In the genomic region with DNA sequence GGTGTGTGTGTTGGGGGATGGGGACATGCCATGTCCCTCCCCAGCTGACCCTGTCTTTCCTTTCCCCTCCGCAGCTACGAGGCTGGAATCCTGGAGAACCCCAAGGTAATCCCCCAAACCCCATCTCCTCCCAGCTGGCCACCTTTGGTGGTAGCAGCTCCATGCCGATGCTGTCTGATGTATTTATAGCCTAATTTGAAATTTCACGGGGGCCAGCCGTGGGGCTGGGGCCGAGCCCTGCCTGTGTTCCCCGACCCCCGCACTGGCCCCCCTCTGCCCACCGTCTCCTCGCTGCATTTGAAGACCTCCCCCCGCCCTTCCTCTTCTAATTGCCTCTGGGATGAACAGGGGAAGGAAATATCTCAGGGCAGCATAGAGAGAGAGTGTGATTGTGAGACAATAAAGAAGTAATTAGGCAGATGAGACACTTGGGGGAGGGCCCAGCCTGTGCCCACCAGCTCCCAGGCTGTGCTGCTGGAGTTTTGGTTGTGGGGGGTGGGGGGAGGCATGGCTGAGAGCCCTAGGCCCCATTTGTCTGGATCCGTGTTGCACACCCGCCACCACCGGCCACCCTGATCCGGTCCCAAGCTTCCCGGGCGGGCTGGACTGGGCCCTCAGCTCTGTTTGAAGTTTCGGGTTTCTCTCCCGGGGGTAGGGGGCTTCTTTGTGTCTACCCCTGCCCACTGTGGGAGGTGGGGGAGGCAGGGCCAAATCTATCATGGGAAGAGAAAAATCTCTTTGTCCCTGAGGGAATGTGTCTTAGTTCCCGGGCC, we compare ENCODE assay signal across 24 cellular contexts. TPM values are rescaled to one million over a fixed set of nuclear protein-coding genes. Genes with fewer than 3 reads are reported as not detected.
"Had no signal": no experiment of that assay in that cellular context is flagged by ENCODE, and none has a peak within 500 bp of the region (broad histone marks: within the 10 kb centered on the region; RNA-seq: fewer than 3 reads in every experiment).

No MANE protein-coding gene starts in this region.

- H3K4me1 Mint-ChIP-seq: activated naive CD4-positive, alpha-beta T cell treated with anti-CD3 and anti-CD28 coated beads, Interleukin-2, amount 50 U/mL, for 24 hours; immature natural killer cell had no signal

- H3K27me3 ChIP-seq: foreskin keratinocyte, hepatocyte, pancreas, thyroid gland, upper lobe of right lung had no signal

- H3K4me3 Mint-ChIP-seq: activated CD8-positive, alpha-beta T cell treated with anti-CD3 and anti-CD28 coated beads, Interleukin-2, amount 10 ng/mL, durations not matched to agents 7 days and 5 days; activated naive CD4-positive, alpha-beta T cell treated with anti-CD3 and anti-CD28 coated beads, Interleukin-2, amount 50 U/mL, for 24 hours; activated T-helper 1 cell treated with anti-CD3 and anti-CD28 coated beads, Interleukin-12 subunit alpha, Interleukin-12 subunit beta, Interleukin-2, Interleukin-4 antibody, amounts not matched to agents 30 ng/mL and 10 ng/mL and 1 ng/mL, durations not matched to agents 14 hours and 24 hours and 36 hours; immature natural killer cell; naive thymus-derived CD8-positive, alpha-beta T cell had no signal

- ATAC-seq: activated CD8-positive, alpha-beta T cell treated with anti-CD3 and anti-CD28 coated beads, Interleukin-2, amount 10 ng/mL, durations not matched to agents 7 days and 5 days; foreskin keratinocyte; left lung; naive thymus-derived CD8-positive, alpha-beta T cell; pancreas; psoas muscle; right cardiac atrium; upper lobe of right lung had no signal

- H3K9me3 ChIP-seq: left lung, pancreas, psoas muscle, thyroid gland, upper lobe of right lung had no signal

- H3K27ac ChIP-seq: foreskin keratinocyte, hepatocyte, left lung, pancreas, psoas muscle, thyroid gland, upper lobe of right lung, VCaP had no signal

- H3K4me1 ChIP-seq: foreskin keratinocyte, left lung, pancreas, psoas muscle, thyroid gland, upper lobe of right lung had no signal

- DNase-seq: activated CD4-positive, alpha-beta T cell treated with anti-CD3 and anti-CD28 coated beads, Interleukin-2, amount 50 U/mL, for 1 hour; activated CD4-positive, CD25-positive, alpha-beta regulatory T cell treated with anti-CD3 and anti-CD28 coated beads, Interleukin-2, amount 50 U/mL, for 72 hours; activated CD8-positive, alpha-beta T cell treated with anti-CD3 and anti-CD28 coated beads, Interleukin-2, amount 10 ng/mL, durations not matched to agents 7 days and 5 days; activated gamma-delta T cell treated with Interleukin-2 at 50 U/mL for 16 hours; aorta; central memory CD4-positive, alpha-beta T cell; dermis blood vessel endothelial cell; effector memory CD4-positive, alpha-beta T cell; foreskin keratinocyte; immature natural killer cell; left lung; naive thymus-derived CD8-positive, alpha-beta T cell; pancreas; psoas muscle; stimulated activated CD4-positive, alpha-beta T cell treated with anti-CD3 and anti-CD28 coated beads, Interleukin-12 subunit alpha, Interleukin-12 subunit beta, amount 100 ng/mL, for 4 hours; stimulated activated CD4-positive, alpha-beta T cell treated with anti-CD3 and anti-CD28 coated beads, Interleukin-4, amount 100 ng/mL, for 4 hours; stimulated activated naive CD8-positive, alpha-beta T cell treated with anti-CD3 and anti-CD28 coated beads, Interleukin-15, Interleukin-2, amounts not matched to agents 100 U/mL and 50 U/mL, for 24 hours; thyroid gland; upper lobe of right lung had no signal

- H3K27ac Mint-ChIP-seq: activated CD8-positive, alpha-beta T cell treated with anti-CD3 and anti-CD28 coated beads, Interleukin-2, amount 10 ng/mL, durations not matched to agents 7 days and 5 days; activated naive CD4-positive, alpha-beta T cell treated with anti-CD3 and anti-CD28 coated beads, Interleukin-2, amount 50 U/mL, for 24 hours; activated T-helper 1 cell treated with anti-CD3 and anti-CD28 coated beads, Interleukin-12 subunit alpha, Interleukin-12 subunit beta, Interleukin-2, Interleukin-4 antibody, amounts not matched to agents 30 ng/mL and 10 ng/mL and 1 ng/mL, durations not matched to agents 14 hours and 24 hours and 36 hours; immature natural killer cell; naive thymus-derived CD8-positive, alpha-beta T cell had no signal

- H3K36me3 ChIP-seq: pancreas, upper lobe of right lung had no signal

- H3K36me3 Mint-ChIP-seq: activated naive CD4-positive, alpha-beta T cell treated with anti-CD3 and anti-CD28 coated beads, Interleukin-2, amount 50 U/mL, for 24 hours; immature natural killer cell; naive thymus-derived CD8-positive, alpha-beta T cell had no signal

- H3K4me3 ChIP-seq: hepatocyte, left lung, pancreas, psoas muscle, thyroid gland, upper lobe of right lung had no signal

- H3K9me3 Mint-ChIP-seq: activated naive CD4-positive, alpha-beta T cell treated with anti-CD3 and anti-CD28 coated beads, Interleukin-2, amount 50 U/mL, for 24 hours; activated T-helper 1 cell treated with anti-CD3 and anti-CD28 coated beads, Interleukin-12 subunit alpha, Interleukin-12 subunit beta, Interleukin-2, Interleukin-4 antibody, amounts not matched to agents 30 ng/mL and 10 ng/mL and 1 ng/mL, durations not matched to agents 14 hours and 24 hours and 36 hours; immature natural killer cell; naive thymus-derived CD8-positive, alpha-beta T cell had no signal

- H3K4me2 ChIP-seq: hepatocyte had no signal

RNA-seq across cellular contexts. Expression of a gene that starts 26.8 kb away (rescaled TPM):
- total RNA-seq: naive thymus-derived CD8-positive, alpha-beta T cell had no signal
